Comparison of ENCODE assay signal across 8 cellular contexts in the genomic region with DNA sequence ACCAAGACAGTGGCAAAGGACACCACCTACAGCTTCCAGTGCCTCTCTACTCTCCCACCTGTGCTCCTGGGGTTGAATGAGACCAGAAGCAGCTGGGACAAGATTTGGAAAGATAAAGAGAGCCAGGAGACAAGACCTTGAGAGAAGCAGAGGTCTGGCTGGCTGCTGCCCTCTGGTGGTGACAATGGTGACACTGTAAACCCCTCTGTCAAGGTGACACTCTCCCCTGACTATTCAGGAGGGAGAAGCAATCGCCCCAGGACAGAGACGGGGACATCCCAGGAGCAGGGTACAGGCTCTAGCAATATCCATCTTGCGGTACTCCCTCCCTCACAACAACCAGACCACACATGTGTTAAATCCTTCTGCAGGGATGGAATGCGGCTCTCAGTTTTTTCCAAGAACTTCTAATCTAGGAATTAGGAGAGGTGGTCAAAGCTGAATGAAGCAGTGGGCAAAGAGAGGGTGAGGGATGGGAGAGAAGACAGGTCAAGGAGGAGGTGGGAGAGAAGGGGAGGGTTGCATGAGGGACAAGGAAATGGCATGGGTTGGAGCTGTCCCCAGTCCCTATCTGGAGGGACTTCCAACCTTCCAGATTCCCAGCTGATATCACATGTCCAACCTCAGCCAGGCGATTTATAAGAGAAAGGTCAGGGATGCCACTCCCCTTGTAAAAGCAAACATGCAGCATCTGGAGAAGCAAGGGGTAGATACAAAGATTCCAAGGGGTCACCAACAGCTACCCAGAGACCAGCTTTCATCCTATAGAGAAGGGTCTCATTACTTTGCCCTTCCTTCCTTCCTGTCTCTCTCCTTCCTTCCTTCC. TPM values are rescaled to one million over a fixed set of nuclear protein-coding genes. Genes with fewer than 3 reads are reported as not detected.
DNase-seq lines count a peak whose midpoint lies in the region; ATAC-seq and TF ChIP-seq lines count a peak whose summit lies in the region.

No MANE protein-coding gene starts in this region.

- no CpG with 5 or more reads among the region's 5 CpGs for WGBS in H9 (ENCODE audit: extremely low coverage, insufficient read length, low lambda C conversion rate)

- H2BK15ac ChIP-seq in H9 (ENCODE audit: low read depth, low read length): no peak overlapping the region

- H3K9me3 ChIP-seq in BE2C (no peaks in the 10 kb centered on the region), H9 (ENCODE audit: control insufficient read depth, low read depth, low read length) (no peaks in the 10 kb centered on the region)

- no peaks in the 10 kb centered on the region for H3K79me1 ChIP-seq in H9 (ENCODE audit: insufficient read depth, low read depth, low read length, poor library complexity, severe bottlenecking)

- no peak overlapping the region for H2BK5ac ChIP-seq in H9 (ENCODE audit: insufficient read length, low read length)

- H3K18ac ChIP-seq in H9 (ENCODE audit: insufficient read length, low read depth, low read length): no peak overlapping the region

- H2BK20ac ChIP-seq in H9 (ENCODE audit: low read depth, low read length, poor library complexity, severe bottlenecking): no peak overlapping the region

- no peak overlapping the region for H3K23ac ChIP-seq in H9 (ENCODE audit: insufficient read length, low read depth, low read length)

- no peak overlapping the region for H2AFZ ChIP-seq in H9 (ENCODE audit: low read length)

- DNase-seq in BE2C (peak; percentile 78), H9 (peak; percentile 89), NCI-H69 (lab: John Stamatoyannopoulos, UW) (peak; percentile 63), dermis microvascular lymphatic vessel endothelial cell (ENCODE audit: low read depth in 2 of 2) (peak; percentile 31 to 76), medulla oblongata (ENCODE audit: extremely low spot score) (peak; percentile 79)
- DNase-seq in activated CD4-positive, alpha-beta T cell treated with anti-CD3 and anti-CD28 coated beads, Interleukin-2, amount 50 U/mL, for 24 hours (ENCODE audit: low read depth in 1 of 2, low spot score in 1 of 2): peak; percentile 58 to 67
- DNase-seq in stimulated activated CD8-positive, alpha-beta memory T cell treated with anti-CD3 and anti-CD28 coated beads, Interleukin-15, amount 100 ng/mL, for 48 hours (ENCODE audit: low read depth in 2 of 2): peak; percentile 53 to 65

- no peak for ATAC-seq in GM18907 (IDR thresholded peaks at IDR 0.05; ENCODE audit: unreplicated experiment)

- no peak overlapping the region for H4K91ac ChIP-seq in H9 (ENCODE audit: insufficient read length, low read depth, low read length)

- TF ChIP-seq CTCF in BE2C (IDR thresholded peaks at IDR 0.05; ENCODE audit: low read depth, low read length): peak; percentile 97
- TF ChIP-seq CTCF in H9 (conservative IDR thresholded peaks at IDR 0.05): peak; percentile 88

- peak overlapping the region in 1 of 2 experiments; percentile 1; a peak in 1 of 5 replicates for H3K4me3 Mint-ChIP-seq in H9

- no peak overlapping the region for H3K4ac ChIP-seq in H9 (ENCODE audit: low read depth, low read length)

- H3K14ac ChIP-seq in H9 (ENCODE audit: insufficient read depth, low read length): no peak overlapping the region

- H4K5ac ChIP-seq in H9 (ENCODE audit: insufficient read length, low read depth, low read length): no peak overlapping the region

- H2AK5ac ChIP-seq in H9 (ENCODE audit: insufficient read length, low read length): no peak overlapping the region

- H3K36me3 ChIP-seq in BE2C: no peaks in the 10 kb centered on the region

- H3K23me2 ChIP-seq in H9 (ENCODE audit: insufficient read length, low read depth, low read length, poor library complexity, severe bottlenecking): peaks cover 14% of the 10 kb centered on the region

- H3K4me2 ChIP-seq in H9 (ENCODE audit: insufficient read depth, insufficient read length, low read length): no peak overlapping the region

- H3K27me3 ChIP-seq in BE2C (peaks cover 66% of the 10 kb centered on the region), H9 (ENCODE audit: insufficient read depth, low read length) (peaks cover 22% of the 10 kb centered on the region; the same call in 1 of the 2 replicates)

- peaks cover 98% of the 10 kb centered on the region for H3K27me3 Mint-ChIP-seq in H9 (ENCODE audit: low read depth)

- no peak overlapping the region for H3K9ac ChIP-seq in H9 (ENCODE audit: extremely low read depth, insufficient read length, low read length)

- no peak overlapping the region for H3T11ph ChIP-seq in H9 (ENCODE audit: low read length)

- no peak overlapping the region for H3K27ac ChIP-seq in H9 (ENCODE audit: insufficient read length, low read depth, low read length)

- no peak overlapping the region for H4K8ac ChIP-seq in H9 (replicated peaks; ENCODE audit: insufficient read length, low read depth, low read length)

- H3K79me2 ChIP-seq in H9 (ENCODE audit: insufficient read depth, low read length): no peaks in the 10 kb centered on the region

- no peak overlapping the region for H3K56ac ChIP-seq in H9 (ENCODE audit: insufficient read length, low read depth, low read length)

- peak overlapping the region in 1 of 3 experiments; percentile 38; a peak in 1 of 7 replicates for H3K27ac Mint-ChIP-seq in H9

- no peak overlapping the region for H2BK120ac ChIP-seq in H9 (ENCODE audit: low read depth, low read length, poor library complexity, severe bottlenecking)

- H3K36me3 Mint-ChIP-seq in H9 (ENCODE audit: insufficient read depth in 1 of 3, low read depth in 3 of 3): no peaks in the 10 kb centered on the region; a peak in 1 of 7 replicates

- no peak overlapping the region for H2BK12ac ChIP-seq in H9 (ENCODE audit: insufficient read length, low read depth, low read length)

- no peaks in the 10 kb centered on the region for H3K4me1 ChIP-seq in BE2C
- H3K4me1 ChIP-seq in H9 (ENCODE audit: insufficient read depth, low read length): no peaks in the 10 kb centered on the region

- peaks cover 27 to 30% of the 10 kb centered on the region in 2 experiments for H3K4me1 Mint-ChIP-seq in H9

- no peaks in the 10 kb centered on the region for H3K9me3 Mint-ChIP-seq in H9

- H3K4me3 ChIP-seq in BE2C (ENCODE audit: low read depth, low read length): no peak overlapping the region

- no peaks in the 10 kb centered on the region for H4K20me1 ChIP-seq in H9 (ENCODE audit: control insufficient read depth, insufficient read depth, insufficient read length)

RNA-seq across cellular contexts. Expression of a gene that starts 2.9 kb away (rescaled TPM):
- 0.83 TPM for polyA plus RNA-seq in BE2C (2012; ENCODE audit: insufficient read depth, insufficient read length, low read depth)
- total RNA-seq in H9 (2021): 0.31 and 0.63 TPM in 2 replicates
- total RNA-seq in dermis microvascular lymphatic vessel endothelial cell: under 0.01 TPM in 1 of 2 replicates, not detected in the other

RNA-seq across cellular contexts. Expression of a gene that starts 17.1 kb away (rescaled TPM):
- polyA plus RNA-seq in BE2C (2012; ENCODE audit: insufficient read depth, insufficient read length, low read depth): 0.68 TPM
- total RNA-seq in H9 (2021) (2.1 and 2.4 TPM in 2 replicates), dermis microvascular lymphatic vessel endothelial cell (10.0 and 16.9 TPM in 2 replicates)

RNA-seq across cellular contexts. Expression of a gene that starts 17.3 kb away (rescaled TPM):
- not detected for polyA plus RNA-seq in BE2C (2012; ENCODE audit: insufficient read depth, insufficient read length, low read depth)
- 0.42 and 1.1 TPM in 2 replicates for total RNA-seq in H9 (2021)
- total RNA-seq in dermis microvascular lymphatic vessel endothelial cell: 1.1 and 2.4 TPM in 2 replicates
